Comparison of ENCODE assay signal across 19 cellular contexts in genomic region chr5:152177626-152178349, GRCh38.
DNase-seq lines count a peak whose midpoint lies in the region; ATAC-seq, FAIRE-seq and TF ChIP-seq lines count a peak whose summit lies in the region.
"Had no signal": no experiment of that assay in that cellular context is flagged by ENCODE, and none has a peak within 500 bp of the region (broad histone marks: within the 10 kb centered on the region; RNA-seq: fewer than 3 reads in every experiment).

No MANE protein-coding gene starts in this region.

- 0 out of 2 replicates have a peak overlapping the region, but pooled peaks have one; percentile 4 for H2BK12ac ChIP-seq in H1 (ENCODE audit: low read depth, low read length)

- WGBS in H1 (ENCODE audit: extremely low coverage in 1 of 2, insufficient coverage in 1 of 2, insufficient read length in 1 of 2, insufficient replicate concordance in 2 of 2, low coverage in 1 of 2, low lambda C conversion rate in 2 of 2, missing lambda C conversion rate in 1 of 2), 2 experiments, result 85% methylated on average over 6 of the region's 6 CpGs; no CpG with 5 or more reads in 1 of the 2 experiments
- 41% methylated on average over 6 of the region's 6 CpGs for WGBS in smooth muscle cell (ENCODE audit: low lambda C conversion rate)

- no peaks in the 10 kb centered on the region for H3K36me3 Mint-ChIP-seq in activated T-helper 2 cell treated with anti-CD3 and anti-CD28 coated beads, Interferon-gamma antibody, Interleukin-2, Interleukin-4, amounts not matched to agents 10 μg/mL and 5 μg/mL and 100 μg/mL, durations not matched to agents 14 hours and 24 hours and 36 hours (ENCODE audit: low read depth)
- H3K36me3 Mint-ChIP-seq in nephron progenitor cell (ENCODE audit: low read depth), result no peaks in the 10 kb centered on the region
- H3K36me3 Mint-ChIP-seq: CD4-positive, CD25-positive, alpha-beta regulatory T cell; IgD-negative memory B cell had no signal

- no peaks in the 10 kb centered on the region for H3K79me2 ChIP-seq in PC-3 (ENCODE audit: low read length)
- H3K79me2 ChIP-seq in H1 (ENCODE audit: control insufficient read depth in 1 of 2, insufficient read depth in 2 of 2, low read length in 2 of 2), result no peaks in the 10 kb centered on the region
- H3K79me2 ChIP-seq in smooth muscle cell (ENCODE audit: low read depth), result no peaks in the 10 kb centered on the region

- POLR2A ChIA-PET in PC-3 (lab: Charles Lee; ENCODE audit: unreplicated experiment) (no interaction called here), H1 (lab: Charles Lee; ENCODE audit: partially characterized antibody) (no interaction called here)

- no peak overlapping the region for H3K4ac ChIP-seq in H1 (replicated peaks; ENCODE audit: insufficient read length, low read depth, low read length)

- H3F3A ChIP-seq in PC-3 (ENCODE audit: low read length, unreplicated experiment), result no peaks in the 10 kb centered on the region
- no peaks in the 10 kb centered on the region for H3F3A ChIP-seq in smooth muscle cell (ENCODE audit: low read depth)

- H4K8ac ChIP-seq in H1 (ENCODE audit: extremely low read depth, insufficient read depth, low read length), result no peak overlapping the region

- H3K27ac Mint-ChIP-seq in activated T-helper 2 cell treated with anti-CD3 and anti-CD28 coated beads, Interferon-gamma antibody, Interleukin-2, Interleukin-4, amounts not matched to agents 10 μg/mL and 5 μg/mL and 100 μg/mL, durations not matched to agents 14 hours and 24 hours and 36 hours, result no peak overlapping the region
- no peak overlapping the region for H3K27ac Mint-ChIP-seq in nephron progenitor cell
- H3K27ac Mint-ChIP-seq: B cell; CD4-positive, CD25-positive, alpha-beta regulatory T cell; CD8-positive, alpha-beta memory T cell; IgD-negative memory B cell had no signal

- H4K20me1 ChIP-seq in PC-3 (ENCODE audit: low read length), result no peaks in the 10 kb centered on the region
- H4K20me1 ChIP-seq in H1 (replicated peaks in 1 of 2; ENCODE audit: control insufficient read depth in 1 of 2, insufficient read depth in 2 of 2, low read length in 2 of 2), result no peaks in the 10 kb centered on the region
- no peaks in the 10 kb centered on the region for H4K20me1 ChIP-seq in smooth muscle cell (ENCODE audit: low read depth)

- H3K27ac ChIP-seq in PC-3 (ENCODE audit: low read length) (peak overlapping the region; percentile 14), H1 (ENCODE audit: low read depth, low read length) (no peak overlapping the region), smooth muscle cell (ENCODE audit: low read depth) (peak overlapping the region; percentile 40)

- no peak overlapping the region for H3K14ac ChIP-seq in H1 (ENCODE audit: insufficient read length)

- no peak overlapping the region for H3K23ac ChIP-seq in H1 (ENCODE audit: insufficient read length)

- no peak overlapping the region for H4K5ac ChIP-seq in H1 (ENCODE audit: insufficient read length, low read depth, low read length)

- 0 out of 2 replicates have a peak, but pooled peaks cover 3% of the 10 kb centered on the region for H3K36me3 ChIP-seq in PC-3 (ENCODE audit: low read depth, low read length)
- H3K36me3 ChIP-seq in H1 (ENCODE audit: control insufficient read depth in 2 of 4, insufficient read depth in 4 of 4, low read length in 3 of 4), result 0 out of 8 replicates have a peak, but pooled peaks cover 0 to 3% (median 0%) of the 10 kb centered on the region in 4 experiments
- no peaks in the 10 kb centered on the region for H3K36me3 ChIP-seq in smooth muscle cell (ENCODE audit: low read depth)

- H3K18ac ChIP-seq in H1 (ENCODE audit: extremely low read depth, low read length), result no peak overlapping the region

- H3K27me3 Mint-ChIP-seq in activated T-helper 2 cell treated with anti-CD3 and anti-CD28 coated beads, Interferon-gamma antibody, Interleukin-2, Interleukin-4, amounts not matched to agents 10 μg/mL and 5 μg/mL and 100 μg/mL, durations not matched to agents 14 hours and 24 hours and 36 hours (ENCODE audit: low read depth), result no peaks in the 10 kb centered on the region
- peaks cover 4% of the 10 kb centered on the region for H3K27me3 Mint-ChIP-seq in nephron progenitor cell (ENCODE audit: low read depth, poor library complexity)

- TF ChIP-seq RAD21 in H1 (IDR thresholded peaks at IDR 0.05 in 1 of 2, conservative IDR thresholded peaks at IDR 0.05 in 1 of 2; ENCODE audit: low read depth in 2 of 2, low read length in 2 of 2), result no peak

- H2BK15ac ChIP-seq in H1 (ENCODE audit: low read length), result no peak overlapping the region

- no peaks in the 10 kb centered on the region for H3K4me1 Mint-ChIP-seq in activated T-helper 2 cell treated with anti-CD3 and anti-CD28 coated beads, Interferon-gamma antibody, Interleukin-2, Interleukin-4, amounts not matched to agents 10 μg/mL and 5 μg/mL and 100 μg/mL, durations not matched to agents 14 hours and 24 hours and 36 hours (ENCODE audit: low read depth)
- no peaks in the 10 kb centered on the region for H3K4me1 Mint-ChIP-seq in nephron progenitor cell
- H3K4me1 Mint-ChIP-seq: B cell; CD4-positive, CD25-positive, alpha-beta regulatory T cell; CD8-positive, alpha-beta memory T cell had no signal

- H3K4me1 ChIP-seq in PC-3 (ENCODE audit: insufficient read depth, low read length) (peaks cover 33% of the 10 kb centered on the region), H1 (replicated peaks in 1 of 4; ENCODE audit: control insufficient read depth in 3 of 4, insufficient read depth in 4 of 4, low read length in 3 of 4) (peaks cover 0 to 10% (median 4%) of the 10 kb centered on the region in 4 experiments; a peak in 3 of 7 replicates), smooth muscle cell (ENCODE audit: low read depth) (no peaks in the 10 kb centered on the region)
- H3K4me1 ChIP-seq: Caco-2 had no signal

- no peak overlapping the region for H3K4me3 Mint-ChIP-seq in activated T-helper 2 cell treated with anti-CD3 and anti-CD28 coated beads, Interferon-gamma antibody, Interleukin-2, Interleukin-4, amounts not matched to agents 10 μg/mL and 5 μg/mL and 100 μg/mL, durations not matched to agents 14 hours and 24 hours and 36 hours (ENCODE audit: low read depth)
- no peak overlapping the region for H3K4me3 Mint-ChIP-seq in nephron progenitor cell
- H3K4me3 Mint-ChIP-seq: B cell; CD4-positive, CD25-positive, alpha-beta regulatory T cell; CD8-positive, alpha-beta memory T cell; IgD-negative memory B cell had no signal

- H4K91ac ChIP-seq in H1 (replicated peaks; ENCODE audit: insufficient read length, low read length), result no peak overlapping the region

- TF ChIP-seq CTCF in PC-3 (conservative IDR thresholded peaks at IDR 0.05; ENCODE audit: low read depth, low read length), result no peak
- TF ChIP-seq CTCF in H1 (IDR thresholded peaks at IDR 0.05; ENCODE audit: control extremely low read depth in 1 of 3, insufficient read depth in 1 of 3, low read depth in 1 of 3, low read length in 3 of 3), result no peak
- TF ChIP-seq CTCF in smooth muscle cell (IDR thresholded peaks at IDR 0.05; ENCODE audit: borderline replicate concordance, insufficient read depth, poor library complexity, severe bottlenecking), result no peak
- no peak for TF ChIP-seq CTCF in nephron progenitor cell (IDR thresholded peaks at IDR 0.05)

- BruUV-seq in PC-3 (replicated peaks; lab: Mats Ljungman, UMichigan), result no TSS peak

- H3K9me3 Mint-ChIP-seq in activated T-helper 2 cell treated with anti-CD3 and anti-CD28 coated beads, Interferon-gamma antibody, Interleukin-2, Interleukin-4, amounts not matched to agents 10 μg/mL and 5 μg/mL and 100 μg/mL, durations not matched to agents 14 hours and 24 hours and 36 hours, result peaks cover 4% of the 10 kb centered on the region
- peaks cover 24% of the 10 kb centered on the region for H3K9me3 Mint-ChIP-seq in nephron progenitor cell

- FAIRE-seq in H1 (lab: Jason Lieb, UNC), result no peak
- FAIRE-seq: D721Med, GM12878, HepG2, HTR-8/SVneo had no signal

- H3K79me1 ChIP-seq in H1 (ENCODE audit: low read depth, low read length), result no peaks in the 10 kb centered on the region

- H3K4me3 ChIP-seq in PC-3 (ENCODE audit: low read length), result no peak overlapping the region
- H3K4me3 ChIP-seq in H1 (ENCODE audit: extremely low read depth in 1 of 4, insufficient read depth in 2 of 4, low read depth in 3 of 4, low read length in 4 of 4), result no peak overlapping the region
- H3K4me3 ChIP-seq in smooth muscle cell, result no peak overlapping the region
- H3K4me3 ChIP-seq: GM12878 had no signal

- no peak overlapping the region for H2BK5ac ChIP-seq in H1 (ENCODE audit: low read depth, low read length)

- peak overlapping the region; percentile 44 for H2AFZ ChIP-seq in PC-3 (ENCODE audit: low read length)
- H2AFZ ChIP-seq in H1 (ENCODE audit: low read length), result no peak overlapping the region
- H2AFZ ChIP-seq in smooth muscle cell (ENCODE audit: low read depth), result no peak overlapping the region

- H3K4me2 ChIP-seq in PC-3 (ENCODE audit: low read length) (peak overlapping the region; percentile 33), H1 (ENCODE audit: insufficient read depth in 1 of 2, low read depth in 2 of 2, low read length in 2 of 2) (peak overlapping the region in 1 of 2 experiments; percentile 12; a peak in 1 of 4 replicates), smooth muscle cell (peak overlapping the region; percentile 39)

- H3K9me3 ChIP-seq in PC-3 (ENCODE audit: low read length) (peaks cover 13% of the 10 kb centered on the region; the same call in 1 of the 2 replicates), H1 (ENCODE audit: insufficient read depth in 2 of 2, low read depth in 1 of 2, low read length in 1 of 2) (peaks cover 10 to 13% of the 10 kb centered on the region in 2 experiments), smooth muscle cell (replicated peaks; ENCODE audit: low read depth) (no peaks in the 10 kb centered on the region)

- H2AK5ac ChIP-seq in H1 (ENCODE audit: low read depth, low read length), result no peak overlapping the region

- H2BK20ac ChIP-seq in H1 (ENCODE audit: low read length), result no peak overlapping the region

- no peak overlapping the region for H3K9ac ChIP-seq in PC-3 (ENCODE audit: low read length)
- H3K9ac ChIP-seq in H1 (replicated peaks in 1 of 4; ENCODE audit: extremely low read depth in 1 of 4, low read depth in 3 of 4, low read length in 3 of 4), result no peak overlapping the region
- no peak overlapping the region for H3K9ac ChIP-seq in smooth muscle cell (ENCODE audit: low read depth)

- CTCF ChIA-PET in PC-3 (lab: Charles Lee), result no interaction called here
- CTCF ChIA-PET in H1 (lab: Charles Lee; ENCODE audit: partially characterized antibody), result interaction anchor here (0.8 to 1.8 kb wide), 3 partner anchors 8 to 282 kb away, joined by 3 to 8 read pairs (median 3); no protein-coding TSS in a partner anchor

- no peaks in the 10 kb centered on the region for H3K9me2 ChIP-seq in PC-3 (replicated peaks; ENCODE audit: low read length)

- H3K27me3 ChIP-seq in PC-3 (ENCODE audit: low read length) (no peaks in the 10 kb centered on the region), H1 (replicated peaks in 1 of 4; ENCODE audit: control insufficient read depth in 3 of 4, extremely low read depth in 1 of 4, insufficient read depth in 3 of 4, low read length in 3 of 4) (no peaks in the 10 kb centered on the region), smooth muscle cell (ENCODE audit: low read depth) (no peaks in the 10 kb centered on the region)

- no peak overlapping the region for H2BK120ac ChIP-seq in H1 (replicated peaks; ENCODE audit: low read depth, low read length)

- H3K23me2 ChIP-seq in H1 (ENCODE audit: low read depth, low read length), result no peaks in the 10 kb centered on the region

- no peak overlapping the region for H3K56ac ChIP-seq in H1 (replicated peaks; ENCODE audit: insufficient read length, low read depth, low read length)

- intact Hi-C loops in PC-3 (cut with micrococcal nuclease), result no loop called here
- intact Hi-C loops in activated T-helper 2 cell treated with anti-CD3 and anti-CD28 coated beads, Interferon-gamma antibody, Interleukin-2, Interleukin-4, amounts not matched to agents 10 μg/mL and 5 μg/mL and 100 μg/mL, durations not matched to agents 14 hours and 24 hours and 36 hours (cut with micrococcal nuclease), result no loop called here

- no peak for TF ChIP-seq EP300 in H1 (IDR thresholded peaks at IDR 0.05; ENCODE audit: borderline replicate concordance in 1 of 2, low read depth in 2 of 2, low read length in 2 of 2)

- ATAC-seq in PC-3, result peak; percentile 32
- ATAC-seq: GM12878, HepG2 had no signal

- TF ChIP-seq POLR2A in H1 (IDR thresholded peaks at IDR 0.05; ENCODE audit: control extremely low read depth in 1 of 2, low read depth in 2 of 2, low read length in 2 of 2), result no peak

- DNase-seq in EL (peak; percentile 54), PC-3 (peak; percentile 47), H1 (ENCODE audit: low read depth in 1 of 2, low spot score in 2 of 2) (no peak), smooth muscle cell (lab: John Stamatoyannopoulos, UW; ENCODE audit: unreplicated experiment) (no peak), nephron progenitor cell (no peak), dedifferentiated amniotic fluid mesenchymal stem cell (ENCODE audit: extremely low spot score) (no peak)
- DNase-seq in activated T-helper 2 cell treated with anti-CD3 and anti-CD28 coated beads, Interferon-gamma antibody, Interleukin-2, Interleukin-4, amounts not matched to agents 10 μg/mL and 5 μg/mL and 100 μg/mL, durations not matched to agents 14 hours and 24 hours and 36 hours (ENCODE audit: low spot score), result no peak
- DNase-seq: C1 segment of cervical spinal cord; Caco-2; CD4-positive, CD25-positive, alpha-beta regulatory T cell; CD8-positive, alpha-beta memory T cell; HCEC 1CT; KG1 had no signal

Comparison
In these comparisons a context has a peak if more than half of its experiments do, and no peak if none do; other contexts are left out.
1. DNase-seq: peak in EL (single experiment) and PC-3 (single experiment); none in H1 (0 of 2), smooth muscle cell (single experiment), activated T-helper 2 cell treated with anti-CD3 and anti-CD28 coated beads, Interferon-gamma antibody, Interleukin-2, Interleukin-4, amounts not matched to agents 10 μg/mL and 5 μg/mL and 100 μg/mL, durations not matched to agents 14 hours and 24 hours and 36 hours (single experiment), nephron progenitor cell (single experiment) and dedifferentiated amniotic fluid mesenchymal stem cell (single experiment).